In genomic region chr6:16639689-16640480, GRCh38 we compare ENCODE assay signal across 12 cellular contexts.
A peak's percentile ranks its signal among the peaks of the same experiment; 100 is the strongest.
DNase-seq lines count a peak whose midpoint lies in the region; ATAC-seq and TF ChIP-seq lines count a peak whose summit lies in the region.
"Had no signal": no experiment of that assay in that cellular context is flagged by ENCODE, and none has a peak within 500 bp of the region (broad histone marks: within the 10 kb centered on the region; RNA-seq: fewer than 3 reads in every experiment).

No MANE protein-coding gene starts in this region.

- H3K27me3 ChIP-seq in brain microvascular endothelial cell (replicated peaks) (no peaks in the 10 kb centered on the region), right lobe of liver (no peaks in the 10 kb centered on the region)
- H3K27me3 ChIP-seq: cardiac muscle cell had no signal

- no peaks in the 10 kb centered on the region for H3K9me3 ChIP-seq in right lobe of liver

- H3K4me3 ChIP-seq in AG10803 (ENCODE audit: low read length), result no peak overlapping the region
- H3K4me3 ChIP-seq in brain microvascular endothelial cell (ENCODE audit: low read depth, low read length), result no peak overlapping the region
- H3K4me3 ChIP-seq in right lobe of liver, result no peak overlapping the region
- H3K4me3 ChIP-seq: cardiac muscle cell had no signal

- H3K27ac ChIP-seq in brain microvascular endothelial cell (no peak overlapping the region), right lobe of liver (no peak overlapping the region)
- H3K27ac ChIP-seq: cardiac muscle cell had no signal

- DNase-seq in AG10803 (ENCODE audit: low read depth), result peak; percentile 81
- DNase-seq in brain microvascular endothelial cell, result peak; percentile 78
- DNase-seq in kidney glomerular epithelial cell (lab: John Stamatoyannopoulos, UW), result peak; percentile 78
- no peak for DNase-seq in activated naive CD4-positive, alpha-beta T cell treated with Interleukin-2 at 50 U/mL for 16 hours
- no peak for DNase-seq in DMS 273 treated with DMSO at 0.1 percent for 48 hours (lab: John Stamatoyannopoulos, UW)
- DNase-seq in GM13976 (ENCODE audit: low spot score), result no peak
- no peak for DNase-seq in right lobe of liver
- DNase-seq: activated CD4-positive, alpha-beta T cell treated with anti-CD3 and anti-CD28 coated beads, Interleukin-2, amount 50 U/mL, for 4 hours; CD4-positive, alpha-beta memory T cell; NCI-H2107 had no signal

- H3K36me3 ChIP-seq in brain microvascular endothelial cell (replicated peaks) (peaks cover 4% of the 10 kb centered on the region), right lobe of liver (no peaks in the 10 kb centered on the region)
- H3K36me3 ChIP-seq: cardiac muscle cell had no signal

- intact Hi-C loops in right lobe of liver (cut with DNase I), result no loop called here

- no peak for TF ChIP-seq CTCF in AG10803 (conservative IDR thresholded peaks at IDR 0.05; ENCODE audit: low read length)
- TF ChIP-seq CTCF in brain microvascular endothelial cell (IDR thresholded peaks at IDR 0.05; ENCODE audit: low read depth, low read length, missing control alignments), result no peak
- TF ChIP-seq CTCF in GM13976 (IDR thresholded peaks at IDR 0.05; ENCODE audit: borderline replicate concordance, control extremely low read depth, extremely low read depth, insufficient read depth, missing control alignments), result no peak
- no peak for TF ChIP-seq CTCF in right lobe of liver (IDR thresholded peaks at IDR 0.05)

- no peak for ATAC-seq in right lobe of liver

- WGBS in right lobe of liver (ENCODE audit: insufficient coverage, low coverage, low lambda C conversion rate, missing lambda C conversion rate), result 92% methylated on average over 8 of the region's 10 CpGs

- in situ Hi-C loops in brain microvascular endothelial cell (cut with HindIII; ENCODE audit: low pct_ligation_motif_present, low sequenced_read_pairs) (no loop called here), GM13976 (cut with MboI; ENCODE audit: low sequenced_read_pairs, unreplicated experiment) (no loop called here)

- no peak for TF ChIP-seq EP300 in Ishikawa (IDR thresholded peaks at IDR 0.05; ENCODE audit: borderline replicate concordance)

- peaks cover 0 to 11% (median 3%) of the 10 kb centered on the region in 4 donors for H3K4me1 ChIP-seq in right lobe of liver

- TF ChIP-seq POLR2A in right lobe of liver (IDR thresholded peaks at IDR 0.05), result no peak

- TF ChIP-seq RAD21 in Ishikawa (IDR thresholded peaks at IDR 0.05; ENCODE audit: low read depth), result no peak

TF ChIP-seq in Ishikawa, 13 proteins besides CTCF, POLR2A, EP300 and RAD21:
- TF ChIP-seq TCF12 (IDR thresholded peaks at IDR 0.05; ENCODE audit: low read depth), result no peak
- TF ChIP-seq USF1 (IDR thresholded peaks at IDR 0.05), result no peak
- TF ChIP-seq CREB1 (IDR thresholded peaks at IDR 0.05; ENCODE audit: low read depth), result no peak
- no peak for TF ChIP-seq TEAD4 (IDR thresholded peaks at IDR 0.05)
- TF ChIP-seq REST (IDR thresholded peaks at IDR 0.05; ENCODE audit: low read depth), result peak; percentile 48; the same call in 1 of the 2 replicates
TF ChIP-seq in Ishikawa: peak in this region for 1.

Comparison
In these comparisons a context has a peak if more than half of its experiments do, and no peak if none do; other contexts are left out.
1. DNase-seq: peak in AG10803 (single experiment), brain microvascular endothelial cell (single experiment) and kidney glomerular epithelial cell (single experiment); none in activated naive CD4-positive, alpha-beta T cell treated with Interleukin-2 at 50 U/mL for 16 hours (single experiment), DMS 273 treated with DMSO at 0.1 percent for 48 hours (single experiment), GM13976 (single experiment) and right lobe of liver (0 of 3).